ENCODE assay signal across 1 cellular context in the genomic region with DNA sequence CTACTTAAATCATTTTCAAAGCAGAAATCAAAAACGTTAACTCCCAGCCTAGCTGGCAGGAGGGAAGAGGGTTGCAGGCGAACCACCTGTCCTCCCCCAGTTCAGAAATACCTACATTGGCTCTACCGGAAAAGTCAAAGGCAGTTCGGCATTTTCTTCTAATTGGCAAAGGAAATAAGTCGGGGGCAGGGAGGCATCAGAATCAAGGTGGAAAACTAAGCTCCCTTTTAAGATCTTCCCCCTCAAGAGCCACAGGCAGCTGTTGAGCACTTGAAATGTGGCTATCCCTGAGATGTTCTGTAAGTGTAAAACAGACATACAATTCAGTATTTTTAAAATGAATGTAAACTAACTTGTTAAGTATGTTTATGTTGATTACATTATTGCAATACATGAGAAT.
TF ChIP-seq lines count a peak whose summit lies in the region.

No MANE protein-coding gene starts in this region.

TF ChIP-seq in A549, 52 proteins besides CTCF, POLR2A, EP300 and RAD21 (continued from another document):
- TF ChIP-seq KDM1A (IDR thresholded peaks at IDR 0.05; ENCODE audit: low read depth), result no peak
- no peak for TF ChIP-seq BCL3 (IDR thresholded peaks at IDR 0.05)
- TF ChIP-seq E2F6 (IDR thresholded peaks at IDR 0.05; ENCODE audit: borderline replicate concordance, low read depth), result no peak
- TF ChIP-seq ZSCAN20 (CRISPR knock-in tag; IDR thresholded peaks at IDR 0.05), result no peak
- TF ChIP-seq CHD4 (IDR thresholded peaks at IDR 0.05; ENCODE audit: borderline replicate concordance), result no peak
- no peak for TF ChIP-seq CBX8 (IDR thresholded peaks at IDR 0.05)
- no peak for TF ChIP-seq FOSB (CRISPR knock-in tag; IDR thresholded peaks at IDR 0.05)
- no peak for TF ChIP-seq HOXB5 (CRISPR knock-in tag; IDR thresholded peaks at IDR 0.05)
